8 cellular contexts compared by ENCODE assay signal in genomic region chr6:50791900-50792508, GRCh38. TPM values are rescaled to one million over a fixed set of nuclear protein-coding genes. Genes with fewer than 3 reads are reported as not detected.
DNase-seq lines count a peak whose midpoint lies in the region; ATAC-seq and FAIRE-seq lines count a peak whose summit lies in the region.

No MANE protein-coding gene starts in this region.

- peak; percentile 59 for DNase-seq in AG20443 (ENCODE audit: low spot score)
- peak; percentile 9 for DNase-seq in GM18507 (ENCODE audit: extremely low spot score, insufficient read length, low read depth)
- peak; percentile 32 to 79 for DNase-seq in NCI-H526 (lab: John Stamatoyannopoulos, UW)
- peak; percentile 3 for DNase-seq in cerebellum (ENCODE audit: low spot score)
- peak; percentile 55 for DNase-seq in middle frontal gyrus (ENCODE audit: extremely low spot score, low spot score)
- DNase-seq in activated naive CD4-positive, alpha-beta T cell treated with Interleukin-2 at 50 U/mL for 16 hours: no peak

- peak; percentile 47 for FAIRE-seq in GM18507 (lab: Jason Lieb, UNC)

- ATAC-seq in HG03103 (IDR thresholded peaks at IDR 0.05; ENCODE audit: low read depth, unreplicated experiment) (peak; percentile 73), HG03108 (IDR thresholded peaks at IDR 0.05; ENCODE audit: unreplicated experiment) (no peak)

RNA-seq across cellular contexts. Expression of gene TFAP2B, which starts 26.7 kb away (rescaled TPM):
- total RNA-seq in cerebellum: 9.4 TPM
